ENCODE assay signal across 16 cellular contexts in the genomic region with DNA sequence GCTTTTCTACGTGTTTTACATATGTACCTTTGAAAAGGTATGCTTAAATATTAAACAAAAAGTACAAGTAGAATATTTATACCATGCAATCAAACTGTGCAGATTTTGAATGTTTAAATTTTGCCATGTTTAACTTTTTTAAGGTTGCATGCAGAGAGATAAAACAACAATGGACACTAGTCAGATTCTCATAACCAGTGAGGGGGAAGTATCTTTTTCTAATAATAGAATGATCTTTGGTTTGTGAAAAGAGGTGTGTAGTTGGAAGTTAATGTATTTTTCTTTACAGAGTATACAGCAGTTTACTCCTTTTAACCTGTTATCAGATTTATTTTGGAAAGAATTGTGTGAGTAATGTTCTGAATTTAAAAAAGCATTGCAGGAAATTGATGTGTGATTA. TPM values are rescaled to one million over a fixed set of nuclear protein-coding genes. Genes with fewer than 3 reads are reported as not detected.
DNase-seq lines count a peak whose midpoint lies in the region; ATAC-seq, FAIRE-seq and TF ChIP-seq lines count a peak whose summit lies in the region.
"Had no signal": no experiment of that assay in that cellular context is flagged by ENCODE, and none has a peak within 500 bp of the region (broad histone marks: within the 10 kb centered on the region; RNA-seq: fewer than 3 reads in every experiment).

No MANE protein-coding gene starts in this region.

- H3K4me3 ChIP-seq in OCI-LY1 (ENCODE audit: low read depth, low read length, poor library complexity, severe bottlenecking) (peak overlapping the region; percentile 2), upper lobe of left lung (no peak overlapping the region)

- no peaks in the 10 kb centered on the region for H3K36me3 Mint-ChIP-seq in IgD-negative memory B cell
- peaks cover 8 to 13% of the 10 kb centered on the region in 2 donors for H3K36me3 Mint-ChIP-seq in naive B cell
- peaks cover 3% of the 10 kb centered on the region for H3K36me3 Mint-ChIP-seq in osteocyte (ENCODE audit: unreplicated experiment)

- TF ChIP-seq CTCF in D721Med (IDR thresholded peaks at IDR 0.05; ENCODE audit: insufficient read depth, missing control alignments) (no peak), OCI-LY1 (IDR thresholded peaks at IDR 0.05; ENCODE audit: low read length) (no peak), upper lobe of left lung (IDR thresholded peaks at IDR 0.05) (no peak), osteocyte (IDR thresholded peaks at IDR 0.05) (no peak)

- DNase-seq in D721Med (ENCODE audit: insufficient read length, low spot score) (no peak), naive B cell (no peak), upper lobe of left lung (no peak), erythroblast (lab: John Stamatoyannopoulos, UW) (no peak), osteocyte (ENCODE audit: extremely low spot score, unreplicated experiment) (no peak)
- DNase-seq: ACHN; C1 segment of cervical spinal cord; Calu3; CD4-positive, alpha-beta T cell; DMS79; EL had no signal

- peak; percentile 61 for FAIRE-seq in D721Med (lab: Jason Lieb, UNC)
- FAIRE-seq: G401.6 had no signal

- no peak overlapping the region for H2AFZ ChIP-seq in OCI-LY1 (ENCODE audit: low read length)

- H3K79me2 ChIP-seq in OCI-LY1 (ENCODE audit: insufficient read depth, low read length): no peaks in the 10 kb centered on the region

- H3K4me2 ChIP-seq in OCI-LY1 (ENCODE audit: low read length): peak overlapping the region; percentile 32

- H3K27ac Mint-ChIP-seq in IgD-negative memory B cell (peak overlapping the region in 1 of 3 donors; percentile 73), naive B cell (peak overlapping the region in 2 of 6 donors; percentile 39 to 74), osteocyte (ENCODE audit: unreplicated experiment) (no peak overlapping the region)
- H3K27ac Mint-ChIP-seq: CD4-positive, alpha-beta T cell had no signal

- TF ChIP-seq POLR2A in upper lobe of left lung (IDR thresholded peaks at IDR 0.05): no peak
- no peak for TF ChIP-seq POLR2A in erythroblast (IDR thresholded peaks at IDR 0.05; ENCODE audit: low read length)

- no peaks in the 10 kb centered on the region for H4K20me1 ChIP-seq in OCI-LY1 (ENCODE audit: insufficient read depth, low read length)

- H3K27me3 Mint-ChIP-seq in IgD-negative memory B cell (no peaks in the 10 kb centered on the region), naive B cell (no peaks in the 10 kb centered on the region), osteocyte (ENCODE audit: unreplicated experiment) (no peaks in the 10 kb centered on the region)
- H3K27me3 Mint-ChIP-seq: CD4-positive, alpha-beta T cell had no signal

- H3K27ac ChIP-seq in OCI-LY1 (ENCODE audit: low read depth, low read length, poor library complexity, severe bottlenecking) (no peak overlapping the region), upper lobe of left lung (no peak overlapping the region)

- H3K9me3 ChIP-seq in OCI-LY1 (ENCODE audit: low read length) (no peaks in the 10 kb centered on the region), upper lobe of left lung (peaks cover 0 to 3% (median 1%) of the 10 kb centered on the region in 4 donors)

- ATAC-seq in naive B cell (ENCODE audit: low read depth in 2 of 2): no peak
- no peak for ATAC-seq in upper lobe of left lung (ENCODE audit: low FRiP score in 2 of 2)
- ATAC-seq in HG03457 (IDR thresholded peaks at IDR 0.05; ENCODE audit: unreplicated experiment): no peak
- ATAC-seq: HCT116 had no signal

- peak overlapping the region in 3 of 4 donors; percentile 54 to 88 (median 86) for H3K4me3 Mint-ChIP-seq in IgD-negative memory B cell
- peak overlapping the region in 7 of 8 donors; percentile 17 to 83 (median 52) for H3K4me3 Mint-ChIP-seq in naive B cell
- no peak overlapping the region for H3K4me3 Mint-ChIP-seq in osteocyte (ENCODE audit: unreplicated experiment)
- H3K4me3 Mint-ChIP-seq: CD4-positive, alpha-beta T cell had no signal

- H3K9me2 ChIP-seq in OCI-LY1 (ENCODE audit: low read depth, low read length): no peaks in the 10 kb centered on the region

- H3K36me3 ChIP-seq in OCI-LY1 (ENCODE audit: insufficient read depth, low read length) (no peaks in the 10 kb centered on the region), upper lobe of left lung (no peaks in the 10 kb centered on the region)

- H3K4me1 ChIP-seq in OCI-LY1 (ENCODE audit: insufficient read depth, low read length, severe bottlenecking): peaks cover 27% of the 10 kb centered on the region
- no peaks in the 10 kb centered on the region for H3K4me1 ChIP-seq in upper lobe of left lung

- WGBS in upper lobe of left lung, 2 donors: 85 to 100% methylated on average over 1 of the region's 1 CpG

- no peaks in the 10 kb centered on the region for H3K27me3 ChIP-seq in OCI-LY1 (ENCODE audit: insufficient read depth, low read length)
- no peaks in the 10 kb centered on the region for H3K27me3 ChIP-seq in upper lobe of left lung

- peaks cover 29 to 39% (median 33%) of the 10 kb centered on the region in 3 donors for H3K4me1 Mint-ChIP-seq in IgD-negative memory B cell
- peaks cover 28 to 45% (median 42%) of the 10 kb centered on the region in 3 donors for H3K4me1 Mint-ChIP-seq in naive B cell
- H3K4me1 Mint-ChIP-seq in osteocyte (ENCODE audit: unreplicated experiment): peaks cover 19% of the 10 kb centered on the region

- TF ChIP-seq EP300 in upper lobe of left lung (IDR thresholded peaks at IDR 0.05): no peak

- H3K9ac ChIP-seq in OCI-LY1 (ENCODE audit: low read length): no peak overlapping the region

- H3K9me3 Mint-ChIP-seq in IgD-negative memory B cell: no peaks in the 10 kb centered on the region
- peaks cover 0 to 6% (median 3%) of the 10 kb centered on the region in 7 donors for H3K9me3 Mint-ChIP-seq in naive B cell
- no peaks in the 10 kb centered on the region for H3K9me3 Mint-ChIP-seq in osteocyte (ENCODE audit: unreplicated experiment)
- H3K9me3 Mint-ChIP-seq: CD4-positive, alpha-beta T cell had no signal

- no peaks in the 10 kb centered on the region for H3F3A ChIP-seq in OCI-LY1 (ENCODE audit: insufficient read depth, low read length)

RNA-seq across cellular contexts. Expression of a gene that starts 27.1 kb away (rescaled TPM):
- polyA plus RNA-seq in IgD-negative memory B cell (20.4 TPM), naive B cell (ENCODE audit: low read depth in 6 of 6) (10 to 100 TPM; 12.2 to 23.6 (median 20.0) TPM)
- total RNA-seq in upper lobe of left lung (10 to 100 TPM in 5 of 6 donors, 1 to 10 TPM in 1; 9.1 to 26.8 (median 15.6) TPM), osteocyte (15.3 and 17.9 TPM in 2 replicates)
